Comparison of ENCODE assay signal across 32 cellular contexts in the genomic region with DNA sequence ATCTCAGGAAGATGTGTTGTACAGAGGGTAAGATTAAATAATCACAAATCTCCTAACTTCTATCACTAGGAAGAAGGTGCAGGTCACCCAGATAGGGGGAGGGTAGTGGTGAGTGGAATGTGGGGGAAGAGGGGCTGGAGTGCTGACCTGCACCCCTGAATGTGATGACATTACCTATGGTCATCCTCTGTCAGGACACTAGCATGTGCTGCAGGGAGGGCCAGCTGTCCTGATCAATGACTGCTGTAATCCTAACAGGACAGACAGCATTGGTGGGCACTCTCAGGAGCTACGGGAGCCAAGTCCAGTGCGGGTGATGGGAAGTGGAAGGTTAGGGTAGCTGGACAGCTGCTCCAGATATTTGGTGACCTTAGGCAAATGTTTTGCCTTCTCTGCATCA. TPM values are rescaled to one million over a fixed set of nuclear protein-coding genes. Genes with fewer than 3 reads are reported as not detected.
"Had no signal": no experiment of that assay in that cellular context is flagged by ENCODE, and none has a peak within 500 bp of the region (broad histone marks: within the 10 kb centered on the region; RNA-seq: fewer than 3 reads in every experiment).

No MANE protein-coding gene starts in this region.

- H3K36me3 ChIP-seq: stomach, suprapubic skin, thoracic aorta, thyroid gland, tibial artery, tibial nerve, transverse colon, upper lobe of left lung, upper lobe of right lung, uterus, vagina had no signal

- H3K27ac ChIP-seq: stomach, suprapubic skin, testis, thoracic aorta, thyroid gland, tibial artery, tibial nerve, transverse colon, upper lobe of left lung, upper lobe of right lung, uterus, vagina had no signal

- H3K4me3 Mint-ChIP-seq: stimulated activated effector memory CD8-positive, alpha-beta T cell treated with anti-CD3 and anti-CD28 coated beads, Interleukin-12 subunit alpha, Interleukin-12 subunit beta, amount 100 ng/mL, for 72 hours; stimulated activated memory B cell treated with anti-CD40 and anti-IgM and Interleukin-4, amounts not matched to agents 10 μg/mL and 1 μg/mL and 100 μg/mL, for 72 hours; stimulated activated naive B cell treated with anti-CD40 and anti-IgM and Interleukin-4, amounts not matched to agents 10 μg/mL and 1 μg/mL and 100 μg/mL, for 72 hours; stimulated activated naive CD8-positive, alpha-beta T cell treated with anti-CD3 and anti-CD28 coated beads, Interleukin-15, amount 100 ng/mL, for 72 hours; stimulated activated naive CD8-positive, alpha-beta T cell treated with anti-CD3 and anti-CD28 coated beads, Interleukin-15, Interleukin-2, amounts not matched to agents 100 ng/mL and 50 ng/mL, for 24 hours; type B pancreatic cell had no signal

- H3K9me3 Mint-ChIP-seq: stimulated activated effector memory CD8-positive, alpha-beta T cell treated with anti-CD3 and anti-CD28 coated beads, Interleukin-12 subunit alpha, Interleukin-12 subunit beta, amount 100 ng/mL, for 72 hours; stimulated activated memory B cell treated with anti-CD40 and anti-IgM and Interleukin-4, amounts not matched to agents 10 μg/mL and 1 μg/mL and 100 μg/mL, for 72 hours; stimulated activated naive B cell treated with anti-CD40 and anti-IgM and Interleukin-4, amounts not matched to agents 10 μg/mL and 1 μg/mL and 100 μg/mL, for 72 hours; type B pancreatic cell had no signal

- H3K27ac Mint-ChIP-seq: stimulated activated effector memory CD8-positive, alpha-beta T cell treated with anti-CD3 and anti-CD28 coated beads, Interleukin-12 subunit alpha, Interleukin-12 subunit beta, amount 100 ng/mL, for 72 hours; stimulated activated memory B cell treated with anti-CD40 and anti-IgM and Interleukin-4, amounts not matched to agents 10 μg/mL and 1 μg/mL and 100 μg/mL, for 72 hours; stimulated activated naive B cell treated with anti-CD40 and anti-IgM and Interleukin-4, amounts not matched to agents 10 μg/mL and 1 μg/mL and 100 μg/mL, for 72 hours; stimulated activated naive CD8-positive, alpha-beta T cell treated with anti-CD3 and anti-CD28 coated beads, Interleukin-15, Interleukin-2, amounts not matched to agents 100 ng/mL and 50 ng/mL, for 24 hours; type B pancreatic cell had no signal

- DNase-seq: stimulated activated CD4-positive, alpha-beta T cell treated with anti-CD3 and anti-CD28 coated beads, Interleukin-2, amount 100 ng/mL, for 48 hours; stimulated activated CD4-positive, alpha-beta T cell treated with anti-CD3 and anti-CD28 coated beads, Interleukin-4, amount 100 ng/mL, for 1 hour; stimulated activated CD4-positive, alpha-beta T cell treated with anti-CD3 and anti-CD28 coated beads, Interleukin-4, amount 100 ng/mL, for 24 hours; stimulated activated CD4-positive, alpha-beta T cell treated with anti-CD3 and anti-CD28 coated beads, Interleukin-4, amount 100 ng/mL, for 4 hours; stimulated activated CD8-positive, alpha-beta memory T cell treated with anti-CD3 and anti-CD28 coated beads, Interleukin-4, amount 100 ng/mL, for 48 hours; stimulated activated naive B cell treated with anti-CD40 and anti-IgM and Interleukin-4, amounts not matched to agents 10 μg/mL and 1 μg/mL and 100 μg/mL, for 72 hours; stimulated activated naive CD4-positive, alpha-beta T cell; stimulated activated naive CD4-positive, alpha-beta T cell treated with Interleukin-2 at 50 U/mL for 16 hours; stimulated activated naive CD8-positive, alpha-beta T cell treated with anti-CD3 and anti-CD28 coated beads, Interleukin-15, amount 100 ng/mL, for 72 hours; stimulated activated naive CD8-positive, alpha-beta T cell treated with anti-CD3 and anti-CD28 coated beads, Interleukin-15, Interleukin-2, amounts not matched to agents 100 U/mL and 50 U/mL, for 24 hours; stomach; substantia nigra; testis; tibial artery; transverse colon; trophoblast cell; upper lobe of left lung; upper lobe of right lung; uterus had no signal

- H3K4me1 ChIP-seq: testis, tibial artery, transverse colon, upper lobe of right lung, uterus had no signal

- H3K36me3 Mint-ChIP-seq: stimulated activated memory B cell treated with anti-CD40 and anti-IgM and Interleukin-4, amounts not matched to agents 10 μg/mL and 1 μg/mL and 100 μg/mL, for 72 hours; stimulated activated naive B cell treated with anti-CD40 and anti-IgM and Interleukin-4, amounts not matched to agents 10 μg/mL and 1 μg/mL and 100 μg/mL, for 72 hours; type B pancreatic cell had no signal

- H3K9me3 ChIP-seq: stomach, suprapubic skin, testis, thoracic aorta, thyroid gland, tibial artery, tibial nerve, transverse colon, upper lobe of left lung, upper lobe of right lung, uterus, vagina had no signal

- ATAC-seq: stimulated activated effector memory CD8-positive, alpha-beta T cell treated with anti-CD3 and anti-CD28 coated beads, Interleukin-12 subunit alpha, Interleukin-12 subunit beta, amount 100 ng/mL, for 72 hours; stimulated activated memory B cell treated with anti-CD40 and anti-IgM and Interleukin-4, amounts not matched to agents 10 μg/mL and 1 μg/mL and 100 μg/mL, for 72 hours; stimulated activated naive B cell treated with anti-CD40 and anti-IgM and Interleukin-4, amounts not matched to agents 10 μg/mL and 1 μg/mL and 100 μg/mL, for 72 hours; stimulated activated naive CD8-positive, alpha-beta T cell treated with anti-CD3 and anti-CD28 coated beads, Interleukin-15, amount 100 ng/mL, for 72 hours; stimulated activated naive CD8-positive, alpha-beta T cell treated with anti-CD3 and anti-CD28 coated beads, Interleukin-15, Interleukin-2, amounts not matched to agents 100 U/mL and 50 U/mL, for 24 hours; upper lobe of right lung had no signal

- H3K27me3 ChIP-seq: suprapubic skin, testis, thyroid gland, tibial artery, tibial nerve, transverse colon, upper lobe of left lung, uterus, vagina had no signal

- H3K27me3 Mint-ChIP-seq: stimulated activated naive CD8-positive, alpha-beta T cell treated with anti-CD3 and anti-CD28 coated beads, Interleukin-15, amount 100 ng/mL, for 72 hours; stimulated activated naive CD8-positive, alpha-beta T cell treated with anti-CD3 and anti-CD28 coated beads, Interleukin-15, Interleukin-2, amounts not matched to agents 100 ng/mL and 50 ng/mL, for 24 hours had no signal

- H3K4me3 ChIP-seq: stomach, suprapubic skin, testis, thoracic aorta, thyroid gland, tibial artery, tibial nerve, transverse colon, upper lobe of left lung, upper lobe of right lung, uterus, vagina had no signal

- H3K4me1 Mint-ChIP-seq: stimulated activated memory B cell treated with anti-CD40 and anti-IgM and Interleukin-4, amounts not matched to agents 10 μg/mL and 1 μg/mL and 100 μg/mL, for 72 hours; stimulated activated naive B cell treated with anti-CD40 and anti-IgM and Interleukin-4, amounts not matched to agents 10 μg/mL and 1 μg/mL and 100 μg/mL, for 72 hours had no signal

RNA-seq across cellular contexts. Expression of gene CST5, which starts 45.2 kb away (rescaled TPM):
- total RNA-seq: stomach, subcutaneous adipose tissue, suprapubic skin, temporal lobe, testis, thoracic aorta, thyroid gland, tibial nerve, transverse colon, ureter, urinary bladder, uterus, vagina had no signal
- polyA plus RNA-seq: urinary bladder had no signal
